Comparison of ENCODE assay signal across 3 cellular contexts in the genomic region with DNA sequence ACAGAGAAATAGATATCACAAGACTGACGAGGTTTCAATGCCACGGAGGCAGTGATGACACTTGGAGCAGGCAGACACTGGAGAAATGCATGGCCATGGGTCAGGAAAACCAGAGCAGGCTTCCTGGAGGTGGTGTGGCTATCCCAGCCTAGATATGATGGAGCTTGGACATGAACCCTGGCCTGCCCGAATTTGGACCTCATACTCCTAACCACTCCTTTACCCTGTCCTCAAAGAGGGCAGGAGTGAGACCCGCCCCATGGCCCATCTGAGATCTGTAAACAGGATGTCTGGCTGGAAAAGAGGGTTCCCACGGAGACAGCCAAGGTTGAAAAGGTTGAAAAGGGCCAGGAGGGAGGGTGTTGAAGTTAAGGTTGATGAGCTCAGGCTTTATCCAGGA.
A peak's percentile ranks its signal among the peaks of the same experiment; 100 is the strongest.
TF ChIP-seq lines count a peak whose summit lies in the region.

No MANE protein-coding gene starts in this region.

TF ChIP-seq in IMR-90, 13 proteins besides CTCF, POLR2A, EP300 and RAD21:
- TF ChIP-seq FOS (IDR thresholded peaks at IDR 0.05; ENCODE audit: low read depth, low read length) (no peak), SMC3 (IDR thresholded peaks at IDR 0.05; ENCODE audit: low read depth, low read length) (no peak), CHD1 (IDR thresholded peaks at IDR 0.05; ENCODE audit: low read depth, low read length) (no peak), MXI1 (IDR thresholded peaks at IDR 0.05; ENCODE audit: borderline replicate concordance, low read depth, low read length) (no peak), CEBPB (IDR thresholded peaks at IDR 0.05; ENCODE audit: low read depth, low read length) (no peak), NFE2L2 (IDR thresholded peaks at IDR 0.05; ENCODE audit: low read depth, low read length) (no peak), RCOR1 (IDR thresholded peaks at IDR 0.05; ENCODE audit: insufficient replicate concordance, low read length) (no peak), MAFK (IDR thresholded peaks at IDR 0.05; ENCODE audit: low read depth, low read length) (no peak), BHLHE40 (IDR thresholded peaks at IDR 0.05; ENCODE audit: low read depth, low read length) (no peak)
- TF ChIP-seq, protein P1, sequence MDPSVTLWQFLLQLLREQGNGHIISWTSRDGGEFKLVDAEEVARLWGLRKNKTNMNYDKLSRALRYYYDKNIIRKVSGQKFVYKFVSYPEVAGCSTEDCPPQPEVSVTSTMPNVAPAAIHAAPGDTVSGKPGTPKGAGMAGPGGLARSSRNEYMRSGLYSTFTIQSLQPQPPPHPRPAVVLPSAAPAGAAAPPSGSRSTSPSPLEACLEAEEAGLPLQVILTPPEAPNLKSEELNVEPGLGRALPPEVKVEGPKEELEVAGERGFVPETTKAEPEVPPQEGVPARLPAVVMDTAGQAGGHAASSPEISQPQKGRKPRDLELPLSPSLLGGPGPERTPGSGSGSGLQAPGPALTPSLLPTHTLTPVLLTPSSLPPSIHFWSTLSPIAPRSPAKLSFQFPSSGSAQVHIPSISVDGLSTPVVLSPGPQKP (IDR thresholded peaks at IDR 0.05; ENCODE audit: borderline replicate concordance, low read depth, low read length): no peak
- TF ChIP-seq, protein P2, sequence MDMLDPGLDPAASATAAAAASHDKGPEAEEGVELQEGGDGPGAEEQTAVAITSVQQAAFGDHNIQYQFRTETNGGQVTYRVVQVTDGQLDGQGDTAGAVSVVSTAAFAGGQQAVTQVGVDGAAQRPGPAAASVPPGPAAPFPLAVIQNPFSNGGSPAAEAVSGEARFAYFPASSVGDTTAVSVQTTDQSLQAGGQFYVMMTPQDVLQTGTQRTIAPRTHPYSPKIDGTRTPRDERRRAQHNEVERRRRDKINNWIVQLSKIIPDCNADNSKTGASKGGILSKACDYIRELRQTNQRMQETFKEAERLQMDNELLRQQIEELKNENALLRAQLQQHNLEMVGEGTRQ (IDR thresholded peaks at IDR 0.05; ENCODE audit: low read depth, low read length): no peak

TF ChIP-seq in K562, 482 proteins besides CTCF, POLR2A, EP300 and RAD21:
- TF ChIP-seq RBM25 (IDR thresholded peaks at IDR 0.05; ENCODE audit: low read depth, low read length, severe bottlenecking) (peak; percentile 39), FUS (optimal IDR thresholded peaks at IDR 0.05; ENCODE audit: low read depth, low read length) (no peak), ZFP36 (IDR thresholded peaks at IDR 0.05; ENCODE audit: low read depth, low read length, partially characterized antibody) (peak; percentile 70)

TF ChIP-seq in HepG2, 621 proteins besides CTCF, POLR2A, EP300 and RAD21 (continues in another document):
- TF ChIP-seq, protein P3, sequence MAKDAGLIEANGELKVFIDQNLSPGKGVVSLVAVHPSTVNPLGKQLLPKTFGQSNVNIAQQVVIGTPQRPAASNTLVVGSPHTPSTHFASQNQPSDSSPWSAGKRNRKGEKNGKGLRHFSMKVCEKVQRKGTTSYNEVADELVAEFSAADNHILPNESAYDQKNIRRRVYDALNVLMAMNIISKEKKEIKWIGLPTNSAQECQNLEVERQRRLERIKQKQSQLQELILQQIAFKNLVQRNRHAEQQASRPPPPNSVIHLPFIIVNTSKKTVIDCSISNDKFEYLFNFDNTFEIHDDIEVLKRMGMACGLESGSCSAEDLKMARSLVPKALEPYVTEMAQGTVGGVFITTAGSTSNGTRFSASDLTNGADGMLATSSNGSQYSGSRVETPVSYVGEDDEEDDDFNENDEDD (CRISPR knock-in tag; IDR thresholded peaks at IDR 0.05; ENCODE audit: borderline replicate concordance): no peak
- TF ChIP-seq, protein P4, sequence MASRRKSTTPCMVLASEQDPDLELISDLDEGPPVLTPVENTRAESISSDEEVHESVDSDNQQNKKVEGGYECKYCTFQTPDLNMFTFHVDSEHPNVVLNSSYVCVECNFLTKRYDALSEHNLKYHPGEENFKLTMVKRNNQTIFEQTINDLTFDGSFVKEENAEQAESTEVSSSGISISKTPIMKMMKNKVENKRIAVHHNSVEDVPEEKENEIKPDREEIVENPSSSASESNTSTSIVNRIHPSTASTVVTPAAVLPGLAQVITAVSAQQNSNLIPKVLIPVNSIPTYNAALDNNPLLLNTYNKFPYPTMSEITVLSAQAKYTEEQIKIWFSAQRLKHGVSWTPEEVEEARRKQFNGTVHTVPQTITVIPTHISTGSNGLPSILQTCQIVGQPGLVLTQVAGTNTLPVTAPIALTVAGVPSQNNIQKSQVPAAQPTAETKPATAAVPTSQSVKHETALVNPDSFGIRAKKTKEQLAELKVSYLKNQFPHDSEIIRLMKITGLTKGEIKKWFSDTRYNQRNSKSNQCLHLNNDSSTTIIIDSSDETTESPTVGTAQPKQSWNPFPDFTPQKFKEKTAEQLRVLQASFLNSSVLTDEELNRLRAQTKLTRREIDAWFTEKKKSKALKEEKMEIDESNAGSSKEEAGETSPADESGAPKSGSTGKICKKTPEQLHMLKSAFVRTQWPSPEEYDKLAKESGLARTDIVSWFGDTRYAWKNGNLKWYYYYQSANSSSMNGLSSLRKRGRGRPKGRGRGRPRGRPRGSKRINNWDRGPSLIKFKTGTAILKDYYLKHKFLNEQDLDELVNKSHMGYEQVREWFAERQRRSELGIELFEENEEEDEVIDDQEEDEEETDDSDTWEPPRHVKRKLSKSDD (CRISPR knock-in tag; IDR thresholded peaks at IDR 0.05; ENCODE audit: low read depth): no peak
- no peak for TF ChIP-seq ZNF468 (CRISPR knock-in tag; IDR thresholded peaks at IDR 0.05)
- TF ChIP-seq RCOR2 (CRISPR knock-in tag; IDR thresholded peaks at IDR 0.05): peak; percentile 54; the same call in 1 of the 2 replicates
- TF ChIP-seq ZNF446 (CRISPR knock-in tag; IDR thresholded peaks at IDR 0.05): no peak
- peak; percentile 54; the same call in 1 of the 2 replicates for TF ChIP-seq FOXA3 (CRISPR knock-in tag; IDR thresholded peaks at IDR 0.05)
- TF ChIP-seq SALL1 (CRISPR knock-in tag; IDR thresholded peaks at IDR 0.05): peak; percentile 40; the same call in 1 of the 2 replicates
- peak; percentile 81 for TF ChIP-seq ZFP36 (IDR thresholded peaks at IDR 0.05; ENCODE audit: borderline replicate concordance, low read depth, low read length, partially characterized antibody)
- TF ChIP-seq ZSCAN9 (CRISPR knock-in tag; IDR thresholded peaks at IDR 0.05; ENCODE audit: borderline replicate concordance): no peak
- TF ChIP-seq ZNF136 (CRISPR knock-in tag; IDR thresholded peaks at IDR 0.05; ENCODE audit: low read depth): no peak
- TF ChIP-seq, protein P5, sequence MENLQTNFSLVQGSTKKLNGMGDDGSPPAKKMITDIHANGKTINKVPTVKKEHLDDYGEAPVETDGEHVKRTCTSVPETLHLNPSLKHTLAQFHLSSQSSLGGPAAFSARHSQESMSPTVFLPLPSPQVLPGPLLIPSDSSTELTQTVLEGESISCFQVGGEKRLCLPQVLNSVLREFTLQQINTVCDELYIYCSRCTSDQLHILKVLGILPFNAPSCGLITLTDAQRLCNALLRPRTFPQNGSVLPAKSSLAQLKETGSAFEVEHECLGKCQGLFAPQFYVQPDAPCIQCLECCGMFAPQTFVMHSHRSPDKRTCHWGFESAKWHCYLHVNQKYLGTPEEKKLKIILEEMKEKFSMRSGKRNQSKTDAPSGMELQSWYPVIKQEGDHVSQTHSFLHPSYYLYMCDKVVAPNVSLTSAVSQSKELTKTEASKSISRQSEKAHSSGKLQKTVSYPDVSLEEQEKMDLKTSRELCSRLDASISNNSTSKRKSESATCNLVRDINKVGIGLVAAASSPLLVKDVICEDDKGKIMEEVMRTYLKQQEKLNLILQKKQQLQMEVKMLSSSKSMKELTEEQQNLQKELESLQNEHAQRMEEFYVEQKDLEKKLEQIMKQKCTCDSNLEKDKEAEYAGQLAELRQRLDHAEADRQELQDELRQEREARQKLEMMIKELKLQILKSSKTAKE (CRISPR knock-in tag; IDR thresholded peaks at IDR 0.05; ENCODE audit: borderline replicate concordance): peak; percentile 80
- TF ChIP-seq SP5 (CRISPR knock-in tag; IDR thresholded peaks at IDR 0.05; ENCODE audit: borderline replicate concordance, low read depth): peak; percentile 81
- peak; percentile 90 for TF ChIP-seq RARA (CRISPR knock-in tag; IDR thresholded peaks at IDR 0.05)
- peak; percentile 97 for TF ChIP-seq ZMYM3 (CRISPR knock-in tag; IDR thresholded peaks at IDR 0.05)
- TF ChIP-seq, protein P6, sequence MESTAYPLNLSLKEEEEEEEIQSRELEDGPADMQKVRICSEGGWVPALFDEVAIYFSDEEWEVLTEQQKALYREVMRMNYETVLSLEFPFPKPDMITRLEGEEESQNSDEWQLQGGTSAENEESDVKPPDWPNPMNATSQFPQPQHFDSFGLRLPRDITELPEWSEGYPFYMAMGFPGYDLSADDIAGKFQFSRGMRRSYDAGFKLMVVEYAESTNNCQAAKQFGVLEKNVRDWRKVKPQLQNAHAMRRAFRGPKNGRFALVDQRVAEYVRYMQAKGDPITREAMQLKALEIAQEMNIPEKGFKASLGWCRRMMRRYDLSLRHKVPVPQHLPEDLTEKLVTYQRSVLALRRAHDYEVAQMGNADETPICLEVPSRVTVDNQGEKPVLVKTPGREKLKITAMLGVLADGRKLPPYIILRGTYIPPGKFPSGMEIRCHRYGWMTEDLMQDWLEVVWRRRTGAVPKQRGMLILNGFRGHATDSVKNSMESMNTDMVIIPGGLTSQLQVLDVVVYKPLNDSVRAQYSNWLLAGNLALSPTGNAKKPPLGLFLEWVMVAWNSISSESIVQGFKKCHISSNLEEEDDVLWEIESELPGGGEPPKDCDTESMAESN (CRISPR knock-in tag; conservative IDR thresholded peaks at IDR 0.05): 0 out of 2 replicates have a peak, but pooled peaks have one; percentile 0
- TF ChIP-seq FOXP1 (IDR thresholded peaks at IDR 0.05): no peak
- 0 out of 2 replicates have a peak, but pooled peaks have one; percentile 26 for TF ChIP-seq FOXP1 (CRISPR knock-in tag; IDR thresholded peaks at IDR 0.05)
- TF ChIP-seq KDM6A (CRISPR knock-in tag; IDR thresholded peaks at IDR 0.05; ENCODE audit: low read depth): 0 out of 2 replicates have a peak, but pooled peaks have one; percentile 8
- TF ChIP-seq, protein P7, sequence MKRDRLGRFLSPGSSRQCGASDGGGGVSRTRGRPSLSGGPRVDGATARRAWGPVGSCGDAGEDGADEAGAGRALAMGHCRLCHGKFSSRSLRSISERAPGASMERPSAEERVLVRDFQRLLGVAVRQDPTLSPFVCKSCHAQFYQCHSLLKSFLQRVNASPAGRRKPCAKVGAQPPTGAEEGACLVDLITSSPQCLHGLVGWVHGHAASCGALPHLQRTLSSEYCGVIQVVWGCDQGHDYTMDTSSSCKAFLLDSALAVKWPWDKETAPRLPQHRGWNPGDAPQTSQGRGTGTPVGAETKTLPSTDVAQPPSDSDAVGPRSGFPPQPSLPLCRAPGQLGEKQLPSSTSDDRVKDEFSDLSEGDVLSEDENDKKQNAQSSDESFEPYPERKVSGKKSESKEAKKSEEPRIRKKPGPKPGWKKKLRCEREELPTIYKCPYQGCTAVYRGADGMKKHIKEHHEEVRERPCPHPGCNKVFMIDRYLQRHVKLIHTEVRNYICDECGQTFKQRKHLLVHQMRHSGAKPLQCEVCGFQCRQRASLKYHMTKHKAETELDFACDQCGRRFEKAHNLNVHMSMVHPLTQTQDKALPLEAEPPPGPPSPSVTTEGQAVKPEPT (CRISPR knock-in tag; IDR thresholded peaks at IDR 0.05; ENCODE audit: low read depth): no peak
- TF ChIP-seq RFX1 (IDR thresholded peaks at IDR 0.05): no peak
- TF ChIP-seq, protein P8, sequence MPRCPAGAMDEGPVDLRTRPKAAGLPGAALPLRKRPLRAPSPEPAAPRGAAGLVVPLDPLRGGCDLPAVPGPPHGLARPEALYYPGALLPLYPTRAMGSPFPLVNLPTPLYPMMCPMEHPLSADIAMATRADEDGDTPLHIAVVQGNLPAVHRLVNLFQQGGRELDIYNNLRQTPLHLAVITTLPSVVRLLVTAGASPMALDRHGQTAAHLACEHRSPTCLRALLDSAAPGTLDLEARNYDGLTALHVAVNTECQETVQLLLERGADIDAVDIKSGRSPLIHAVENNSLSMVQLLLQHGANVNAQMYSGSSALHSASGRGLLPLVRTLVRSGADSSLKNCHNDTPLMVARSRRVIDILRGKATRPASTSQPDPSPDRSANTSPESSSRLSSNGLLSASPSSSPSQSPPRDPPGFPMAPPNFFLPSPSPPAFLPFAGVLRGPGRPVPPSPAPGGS (CRISPR knock-in tag; IDR thresholded peaks at IDR 0.05): no peak
- TF ChIP-seq HMG20A (CRISPR knock-in tag; IDR thresholded peaks at IDR 0.05; ENCODE audit: borderline replicate concordance): no peak
- TF ChIP-seq, protein P9, sequence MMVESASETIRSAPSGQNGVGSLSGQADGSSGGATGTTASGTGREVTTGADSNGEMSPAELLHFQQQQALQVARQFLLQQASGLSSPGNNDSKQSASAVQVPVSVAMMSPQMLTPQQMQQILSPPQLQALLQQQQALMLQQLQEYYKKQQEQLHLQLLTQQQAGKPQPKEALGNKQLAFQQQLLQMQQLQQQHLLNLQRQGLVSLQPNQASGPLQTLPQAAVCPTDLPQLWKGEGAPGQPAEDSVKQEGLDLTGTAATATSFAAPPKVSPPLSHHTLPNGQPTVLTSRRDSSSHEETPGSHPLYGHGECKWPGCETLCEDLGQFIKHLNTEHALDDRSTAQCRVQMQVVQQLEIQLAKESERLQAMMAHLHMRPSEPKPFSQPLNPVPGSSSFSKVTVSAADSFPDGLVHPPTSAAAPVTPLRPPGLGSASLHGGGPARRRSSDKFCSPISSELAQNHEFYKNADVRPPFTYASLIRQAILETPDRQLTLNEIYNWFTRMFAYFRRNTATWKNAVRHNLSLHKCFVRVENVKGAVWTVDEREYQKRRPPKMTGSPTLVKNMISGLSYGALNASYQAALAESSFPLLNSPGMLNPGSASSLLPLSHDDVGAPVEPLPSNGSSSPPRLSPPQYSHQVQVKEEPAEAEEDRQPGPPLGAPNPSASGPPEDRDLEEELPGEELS (CRISPR knock-in tag; IDR thresholded peaks at IDR 0.05): peak; percentile 62
- TF ChIP-seq ZSCAN21 (CRISPR knock-in tag; IDR thresholded peaks at IDR 0.05; ENCODE audit: borderline replicate concordance): no peak
- TF ChIP-seq STAT5B (CRISPR knock-in tag; IDR thresholded peaks at IDR 0.05): no peak
- TF ChIP-seq ZNF564 (CRISPR knock-in tag; IDR thresholded peaks at IDR 0.05): no peak
- TF ChIP-seq ZNF598 (CRISPR knock-in tag; IDR thresholded peaks at IDR 0.05; ENCODE audit: borderline replicate concordance): 0 out of 2 replicates have a peak, but pooled peaks have one; percentile 37
- 0 out of 2 replicates have a peak, but pooled peaks have one; percentile 57 for TF ChIP-seq ZNF891 (CRISPR knock-in tag; IDR thresholded peaks at IDR 0.05)
- peak; percentile 27 for TF ChIP-seq ASH2L (IDR thresholded peaks at IDR 0.05; ENCODE audit: insufficient read length, low read depth, low read length)
- no peak for TF ChIP-seq STAG1 (CRISPR knock-in tag; IDR thresholded peaks at IDR 0.05)
- TF ChIP-seq, protein P10, sequence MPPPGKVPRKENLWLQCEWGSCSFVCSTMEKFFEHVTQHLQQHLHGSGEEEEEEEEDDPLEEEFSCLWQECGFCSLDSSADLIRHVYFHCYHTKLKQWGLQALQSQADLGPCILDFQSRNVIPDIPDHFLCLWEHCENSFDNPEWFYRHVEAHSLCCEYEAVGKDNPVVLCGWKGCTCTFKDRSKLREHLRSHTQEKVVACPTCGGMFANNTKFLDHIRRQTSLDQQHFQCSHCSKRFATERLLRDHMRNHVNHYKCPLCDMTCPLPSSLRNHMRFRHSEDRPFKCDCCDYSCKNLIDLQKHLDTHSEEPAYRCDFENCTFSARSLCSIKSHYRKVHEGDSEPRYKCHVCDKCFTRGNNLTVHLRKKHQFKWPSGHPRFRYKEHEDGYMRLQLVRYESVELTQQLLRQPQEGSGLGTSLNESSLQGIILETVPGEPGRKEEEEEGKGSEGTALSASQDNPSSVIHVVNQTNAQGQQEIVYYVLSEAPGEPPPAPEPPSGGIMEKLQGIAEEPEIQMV (CRISPR knock-in tag; IDR thresholded peaks at IDR 0.05; ENCODE audit: low read depth): 0 out of 2 replicates have a peak, but pooled peaks have one; percentile 8
